ENCODE assay signal across 14 cellular contexts in the genomic region with DNA sequence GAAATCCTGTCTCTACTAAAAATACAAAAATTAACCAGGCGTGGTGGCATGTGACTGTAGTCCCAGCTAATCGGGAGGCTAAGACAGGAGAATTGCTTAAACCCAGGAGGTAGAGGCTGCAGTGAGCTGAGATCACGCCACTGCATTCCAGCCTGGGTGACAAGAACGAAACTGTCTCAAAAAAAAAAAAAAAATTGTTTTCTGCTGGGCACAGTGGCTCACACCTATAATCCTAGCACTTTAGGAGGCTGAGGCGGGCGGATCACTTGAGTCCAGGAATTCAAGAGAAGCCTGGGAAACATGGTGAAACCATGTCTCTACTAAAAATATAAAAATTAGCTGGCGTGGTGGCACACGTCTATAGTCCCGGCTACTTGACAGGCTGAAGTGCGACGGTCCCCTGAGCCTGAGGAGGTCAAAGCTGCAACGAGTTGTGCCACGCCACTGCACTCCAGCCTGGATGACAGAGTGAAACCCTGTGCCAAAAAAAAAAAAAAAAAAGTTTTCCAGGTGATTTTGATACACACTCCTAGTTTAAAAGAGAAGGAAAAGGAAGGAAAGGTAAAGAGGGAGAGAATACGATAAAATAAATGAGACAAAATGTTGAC.
"Had no signal": no experiment of that assay in that cellular context is flagged by ENCODE, and none has a peak within 500 bp of the region (broad histone marks: within the 10 kb centered on the region; RNA-seq: fewer than 3 reads in every experiment).

No MANE protein-coding gene starts in this region.

- ATAC-seq: esophagus mucosa; left colon; naive thymus-derived CD8-positive, alpha-beta T cell had no signal

- H3K27ac ChIP-seq: heart left ventricle, neutrophil had no signal

- H3K9me3 ChIP-seq: heart left ventricle, neutrophil had no signal

- H3K36me3 ChIP-seq: heart left ventricle, neutrophil had no signal

- H3K27me3 ChIP-seq: heart left ventricle, neutrophil had no signal

- DNase-seq: central memory CD4-positive, alpha-beta T cell; cortex of kidney; effector memory CD4-positive, alpha-beta T cell; heart left ventricle; hippocampal formation; left colon; mammary epithelial cell; naive thymus-derived CD8-positive, alpha-beta T cell; posterior cingulate gyrus; small intestine; stimulated activated CD4-positive, alpha-beta T cell treated with anti-CD3 and anti-CD28 coated beads, Interleukin-12 subunit alpha, Interleukin-12 subunit beta, amount 100 ng/mL, for 4 hours; stimulated activated naive CD4-positive, alpha-beta T cell treated with Interleukin-2 at 50 U/mL for 16 hours had no signal

- H3K4me3 ChIP-seq: heart left ventricle had no signal
